1 cellular context compared by ENCODE assay signal in the genomic region with DNA sequence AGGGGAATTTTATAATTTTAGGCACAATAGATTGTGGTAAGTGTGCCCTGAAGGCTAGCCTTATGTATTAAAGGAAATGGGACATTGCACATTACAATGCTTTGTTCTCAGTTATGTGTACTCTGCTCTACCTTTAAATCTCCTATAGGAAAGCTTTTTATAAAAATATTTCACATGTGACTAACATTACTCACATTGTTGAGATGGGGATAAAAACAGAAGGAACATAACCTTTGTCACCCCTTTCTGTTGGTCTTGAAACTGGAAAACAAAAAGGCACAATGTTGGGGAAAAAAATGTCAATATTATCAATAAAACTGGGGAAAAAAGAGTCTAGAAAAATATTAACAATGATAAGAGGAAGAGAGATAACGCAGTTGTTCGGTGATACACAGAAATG.
TF ChIP-seq lines count a peak whose summit lies in the region.

No MANE protein-coding gene starts in this region.

TF ChIP-seq in K562, 482 proteins besides CTCF, POLR2A, EP300 and RAD21:
- no peak for TF ChIP-seq ELF1 (tag; IDR thresholded peaks at IDR 0.05)
- no peak for TF ChIP-seq TRIM24 (IDR thresholded peaks at IDR 0.05)
- TF ChIP-seq, protein P1, sequence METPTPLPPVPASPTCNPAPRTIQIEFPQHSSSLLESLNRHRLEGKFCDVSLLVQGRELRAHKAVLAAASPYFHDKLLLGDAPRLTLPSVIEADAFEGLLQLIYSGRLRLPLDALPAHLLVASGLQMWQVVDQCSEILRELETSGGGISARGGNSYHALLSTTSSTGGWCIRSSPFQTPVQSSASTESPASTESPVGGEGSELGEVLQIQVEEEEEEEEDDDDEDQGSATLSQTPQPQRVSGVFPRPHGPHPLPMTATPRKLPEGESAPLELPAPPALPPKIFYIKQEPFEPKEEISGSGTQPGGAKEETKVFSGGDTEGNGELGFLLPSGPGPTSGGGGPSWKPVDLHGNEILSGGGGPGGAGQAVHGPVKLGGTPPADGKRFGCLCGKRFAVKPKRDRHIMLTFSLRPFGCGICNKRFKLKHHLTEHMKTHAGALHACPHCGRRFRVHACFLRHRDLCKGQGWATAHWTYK (CRISPR knock-in tag; IDR thresholded peaks at IDR 0.05): no peak
- no peak for TF ChIP-seq MTA3 (IDR thresholded peaks at IDR 0.05; ENCODE audit: borderline replicate concordance)
- TF ChIP-seq, protein P2, sequence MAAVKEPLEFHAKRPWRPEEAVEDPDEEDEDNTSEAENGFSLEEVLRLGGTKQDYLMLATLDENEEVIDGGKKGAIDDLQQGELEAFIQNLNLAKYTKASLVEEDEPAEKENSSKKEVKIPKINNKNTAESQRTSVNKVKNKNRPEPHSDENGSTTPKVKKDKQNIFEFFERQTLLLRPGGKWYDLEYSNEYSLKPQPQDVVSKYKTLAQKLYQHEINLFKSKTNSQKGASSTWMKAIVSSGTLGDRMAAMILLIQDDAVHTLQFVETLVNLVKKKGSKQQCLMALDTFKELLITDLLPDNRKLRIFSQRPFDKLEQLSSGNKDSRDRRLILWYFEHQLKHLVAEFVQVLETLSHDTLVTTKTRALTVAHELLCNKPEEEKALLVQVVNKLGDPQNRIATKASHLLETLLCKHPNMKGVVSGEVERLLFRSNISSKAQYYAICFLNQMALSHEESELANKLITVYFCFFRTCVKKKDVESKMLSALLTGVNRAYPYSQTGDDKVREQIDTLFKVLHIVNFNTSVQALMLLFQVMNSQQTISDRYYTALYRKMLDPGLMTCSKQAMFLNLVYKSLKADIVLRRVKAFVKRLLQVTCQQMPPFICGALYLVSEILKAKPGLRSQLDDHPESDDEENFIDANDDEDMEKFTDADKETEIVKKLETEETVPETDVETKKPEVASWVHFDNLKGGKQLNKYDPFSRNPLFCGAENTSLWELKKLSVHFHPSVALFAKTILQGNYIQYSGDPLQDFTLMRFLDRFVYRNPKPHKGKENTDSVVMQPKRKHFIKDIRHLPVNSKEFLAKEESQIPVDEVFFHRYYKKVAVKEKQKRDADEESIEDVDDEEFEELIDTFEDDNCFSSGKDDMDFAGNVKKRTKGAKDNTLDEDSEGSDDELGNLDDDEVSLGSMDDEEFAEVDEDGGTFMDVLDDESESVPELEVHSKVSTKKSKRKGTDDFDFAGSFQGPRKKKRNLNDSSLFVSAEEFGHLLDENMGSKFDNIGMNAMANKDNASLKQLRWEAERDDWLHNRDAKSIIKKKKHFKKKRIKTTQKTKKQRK (IDR thresholded peaks at IDR 0.05; ENCODE audit: borderline replicate concordance, low read depth, low read length): no peak
- TF ChIP-seq, protein P3, sequence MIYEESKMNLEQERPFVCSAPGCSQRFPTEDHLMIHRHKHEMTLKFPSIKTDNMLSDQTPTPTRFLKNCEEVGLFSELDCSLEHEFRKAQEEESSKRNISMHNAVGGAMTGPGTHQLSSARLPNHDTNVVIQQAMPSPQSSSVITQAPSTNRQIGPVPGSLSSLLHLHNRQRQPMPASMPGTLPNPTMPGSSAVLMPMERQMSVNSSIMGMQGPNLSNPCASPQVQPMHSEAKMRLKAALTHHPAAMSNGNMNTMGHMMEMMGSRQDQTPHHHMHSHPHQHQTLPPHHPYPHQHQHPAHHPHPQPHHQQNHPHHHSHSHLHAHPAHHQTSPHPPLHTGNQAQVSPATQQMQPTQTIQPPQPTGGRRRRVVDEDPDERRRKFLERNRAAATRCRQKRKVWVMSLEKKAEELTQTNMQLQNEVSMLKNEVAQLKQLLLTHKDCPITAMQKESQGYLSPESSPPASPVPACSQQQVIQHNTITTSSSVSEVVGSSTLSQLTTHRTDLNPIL (CRISPR knock-in tag; IDR thresholded peaks at IDR 0.05): no peak
- no peak for TF ChIP-seq KLF6 (CRISPR knock-in tag; IDR thresholded peaks at IDR 0.05; ENCODE audit: borderline replicate concordance)
- TF ChIP-seq ZKSCAN8 (CRISPR knock-in tag; IDR thresholded peaks at IDR 0.05): no peak
- TF ChIP-seq PURB (CRISPR knock-in tag; IDR thresholded peaks at IDR 0.05; ENCODE audit: low read depth): no peak
